ENCODE assay signal across 11 cellular contexts in genomic region chr7:92446869-92447238, GRCh38. TPM values are rescaled to one million over a fixed set of nuclear protein-coding genes. Genes with fewer than 3 reads are reported as not detected.
DNase-seq lines count a peak whose midpoint lies in the region; ATAC-seq and TF ChIP-seq lines count a peak whose summit lies in the region.
"Had no signal": no experiment of that assay in that cellular context is flagged by ENCODE, and none has a peak within 500 bp of the region (broad histone marks: within the 10 kb centered on the region; RNA-seq: fewer than 3 reads in every experiment).

No MANE protein-coding gene starts in this region.

- H3K79me2 ChIP-seq in mesendoderm (ENCODE audit: control insufficient read depth, insufficient read depth, low read length), result peaks cover 4% of the 10 kb centered on the region

- ATAC-seq in activated CD8-positive, alpha-beta memory T cell treated with anti-CD3 and anti-CD28 coated beads, Interleukin-2, amount 10 ng/mL, durations not matched to agents 7 days and 5 days, result no peak

- no peak overlapping the region for H4K5ac ChIP-seq in mesendoderm (ENCODE audit: low read length)

- peaks cover 3% of the 10 kb centered on the region for H3K79me1 ChIP-seq in mesendoderm (ENCODE audit: low read length)

- H3K4me3 ChIP-seq in ascending aorta (peak overlapping the region in 1 of 2 donors; percentile 92), mesendoderm (ENCODE audit: low read length) (no peak overlapping the region), thyroid gland (replicated peaks in 1 of 3) (no peak overlapping the region), brain microvascular endothelial cell (ENCODE audit: low read depth, low read length) (no peak overlapping the region)

- H3K36me3 Mint-ChIP-seq in activated CD8-positive, alpha-beta memory T cell treated with anti-CD3 and anti-CD28 coated beads, Interleukin-2, amount 10 ng/mL, durations not matched to agents 7 days and 5 days, result peaks cover 13% of the 10 kb centered on the region

- H3K18ac ChIP-seq in mesendoderm (ENCODE audit: low read length), result peak overlapping the region; percentile 52

- H3K36me3 ChIP-seq in ascending aorta (peaks cover 18 to 19% of the 10 kb centered on the region in 2 donors), mesendoderm (ENCODE audit: control insufficient read depth, insufficient read depth, low read length) (peaks cover 3% of the 10 kb centered on the region), thyroid gland (peaks cover 3 to 5% of the 10 kb centered on the region in 2 donors), brain microvascular endothelial cell (replicated peaks) (peaks cover 9% of the 10 kb centered on the region)

- H3K9me3 ChIP-seq in ascending aorta (no peaks in the 10 kb centered on the region), thyroid gland (no peaks in the 10 kb centered on the region)

- in situ Hi-C loops in brain microvascular endothelial cell (cut with HindIII; ENCODE audit: low pct_ligation_motif_present, low sequenced_read_pairs), result no loop called here

- no peak overlapping the region for H2BK15ac ChIP-seq in mesendoderm (replicated peaks; ENCODE audit: low read depth)

- H3K27me3 ChIP-seq in ascending aorta, result no peaks in the 10 kb centered on the region
- H3K27me3 ChIP-seq in mesendoderm (ENCODE audit: insufficient read depth, low read length, poor library complexity), result no peaks in the 10 kb centered on the region
- no peaks in the 10 kb centered on the region for H3K27me3 ChIP-seq in thyroid gland
- no peaks in the 10 kb centered on the region for H3K27me3 ChIP-seq in brain microvascular endothelial cell (replicated peaks)

- CTCF ChIA-PET in activated CD8-positive, alpha-beta memory T cell treated with anti-CD3 and anti-CD28 coated beads, Interleukin-2, amount 10 ng/mL, durations not matched to agents 7 days and 5 days (lab: Charles Lee), result interaction anchor here (0.8 to 4.8 kb wide), 28 partner anchors 8 to 785 kb away, joined by 3 to 109 read pairs (median 4); partner anchors contain the start of genes ANKIB1, KRIT1, LRRD1 and MTERF1

- H4K8ac ChIP-seq in mesendoderm (ENCODE audit: low read depth, low read length), result no peak overlapping the region

- H3K27ac ChIP-seq in ascending aorta (peak overlapping the region; percentile 95 to 97), mesendoderm (ENCODE audit: low read depth, low read length) (no peak overlapping the region), thyroid gland (peak overlapping the region; percentile 95 to 98 (median 97)), brain microvascular endothelial cell (no peak overlapping the region)

- no peak overlapping the region for H3K4me2 ChIP-seq in mesendoderm (ENCODE audit: low read length)

- peak overlapping the region; percentile 27 for H3K4ac ChIP-seq in mesendoderm (ENCODE audit: low read depth, low read length)

- no peak overlapping the region for H3K56ac ChIP-seq in mesendoderm (ENCODE audit: low read length)

- no peaks in the 10 kb centered on the region for H3K4me1 ChIP-seq in ascending aorta
- H3K4me1 ChIP-seq in mesendoderm (ENCODE audit: control insufficient read depth, low read depth, low read length), result no peaks in the 10 kb centered on the region
- H3K4me1 ChIP-seq in thyroid gland, result peaks cover 9 to 10% of the 10 kb centered on the region in 2 donors

- peak overlapping the region; percentile 14 for H3K9ac ChIP-seq in mesendoderm (ENCODE audit: low read length)

- DNase-seq in activated CD8-positive, alpha-beta memory T cell treated with anti-CD3 and anti-CD28 coated beads, Interleukin-2, amount 10 ng/mL, durations not matched to agents 7 days and 5 days, result no peak
- no peak for DNase-seq in activated CD8-positive, alpha-beta memory T cell treated with anti-CD3 and anti-CD28 coated beads for 24 hours
- DNase-seq in ascending aorta (ENCODE audit: low spot score in 2 of 2) (no peak), mesendoderm (no peak), thyroid gland (no peak), brain microvascular endothelial cell (no peak), NAMALWA (ENCODE audit: low spot score) (no peak), OCI-M1 (lab: John Stamatoyannopoulos, UW) (no peak)

- intact Hi-C loops in ascending aorta (cut with DNase I), result loop anchor here (1.0 to 10.0 kb wide), 7 partner anchors 23 to 788 kb away; partner anchors contain the start of genes ANKIB1, CYP51A1, FAM133B and KRIT1
- intact Hi-C loops in thyroid gland (cut with DNase I), result no loop called here

- no peak for TF ChIP-seq CTCF in ascending aorta (IDR thresholded peaks at IDR 0.05)
- no peak for TF ChIP-seq CTCF in thyroid gland (IDR thresholded peaks at IDR 0.05)
- no peak for TF ChIP-seq CTCF in brain microvascular endothelial cell (IDR thresholded peaks at IDR 0.05; ENCODE audit: low read depth, low read length, missing control alignments)

- WGBS in mesendoderm (ENCODE audit: extremely low coverage, insufficient coverage, low lambda C conversion rate), result no CpG with 5 or more reads among the region's 17 CpGs
- WGBS in thyroid gland, 2 donors, result 65 to 66% methylated on average over 16 to 17 of the region's 17 CpGs

- no peak for TF ChIP-seq POLR2A in thyroid gland (IDR thresholded peaks at IDR 0.05)

- peak overlapping the region; percentile 80 for H3K4me3 Mint-ChIP-seq in activated CD8-positive, alpha-beta memory T cell treated with anti-CD3 and anti-CD28 coated beads, Interleukin-2, amount 10 ng/mL, durations not matched to agents 7 days and 5 days

- no peak overlapping the region for H2AK5ac ChIP-seq in mesendoderm (ENCODE audit: low read length)

- H2BK120ac ChIP-seq in mesendoderm (ENCODE audit: low read depth, low read length), result no peak overlapping the region

- H3K4me1 Mint-ChIP-seq in activated CD8-positive, alpha-beta memory T cell treated with anti-CD3 and anti-CD28 coated beads, Interleukin-2, amount 10 ng/mL, durations not matched to agents 7 days and 5 days, result peaks cover 11% of the 10 kb centered on the region

- H3K23ac ChIP-seq in mesendoderm (ENCODE audit: low read length), result no peak overlapping the region

- peak overlapping the region; percentile 88 for H3K27ac Mint-ChIP-seq in activated CD8-positive, alpha-beta memory T cell treated with anti-CD3 and anti-CD28 coated beads, Interleukin-2, amount 10 ng/mL, durations not matched to agents 7 days and 5 days

- H3K9me3 Mint-ChIP-seq in activated CD8-positive, alpha-beta memory T cell treated with anti-CD3 and anti-CD28 coated beads, Interleukin-2, amount 10 ng/mL, durations not matched to agents 7 days and 5 days (ENCODE audit: low read depth), result no peaks in the 10 kb centered on the region

- H2BK5ac ChIP-seq in mesendoderm (ENCODE audit: low read length), result no peak overlapping the region

- H3K27me3 Mint-ChIP-seq in activated CD8-positive, alpha-beta memory T cell treated with anti-CD3 and anti-CD28 coated beads, Interleukin-2, amount 10 ng/mL, durations not matched to agents 7 days and 5 days, result no peaks in the 10 kb centered on the region

RNA-seq across cellular contexts. Expression of gene GATAD1, which starts 0.4 kb away (rescaled TPM):
- 10 to 100 TPM; 18.3 to 21.0 TPM for total RNA-seq in activated CD8-positive, alpha-beta memory T cell treated with anti-CD3 and anti-CD28 coated beads, Interleukin-2, amount 10 ng/mL, durations not matched to agents 7 days and 5 days
- total RNA-seq in ascending aorta, result 20.4 TPM
- 26.9 TPM for polyA plus RNA-seq in mesendoderm (2013, experiment 1 of 2)
- polyA plus RNA-seq in mesendoderm (2013, experiment 2 of 2), result 27.0 TPM
- 10 to 100 TPM; 46.1 to 99.0 (median 63.1) TPM for total RNA-seq in thyroid gland

RNA-seq across cellular contexts. Expression of gene ERVW-1, which starts 30.9 kb away (rescaled TPM):
- not detected for total RNA-seq in activated CD8-positive, alpha-beta memory T cell treated with anti-CD3 and anti-CD28 coated beads, Interleukin-2, amount 10 ng/mL, durations not matched to agents 7 days and 5 days
- total RNA-seq in ascending aorta (not detected), thyroid gland (not detected)
- polyA plus RNA-seq in mesendoderm (2013, experiment 1 of 2), result 1.00 TPM
- polyA plus RNA-seq in mesendoderm (2013, experiment 2 of 2), result 1.0 TPM
- total RNA-seq: lung microvascular endothelial cell, urinary bladder had no signal
- polyA plus RNA-seq: adipose tissue, urinary bladder had no signal

Comparison
In these comparisons a context has a peak if more than half of its experiments do, and no peak if none do; other contexts are left out.
1. H3K27ac ChIP-seq: peak in ascending aorta (2 of 2) and thyroid gland (3 of 3); none in mesendoderm (single experiment) and brain microvascular endothelial cell (single experiment).